In the genomic region with DNA sequence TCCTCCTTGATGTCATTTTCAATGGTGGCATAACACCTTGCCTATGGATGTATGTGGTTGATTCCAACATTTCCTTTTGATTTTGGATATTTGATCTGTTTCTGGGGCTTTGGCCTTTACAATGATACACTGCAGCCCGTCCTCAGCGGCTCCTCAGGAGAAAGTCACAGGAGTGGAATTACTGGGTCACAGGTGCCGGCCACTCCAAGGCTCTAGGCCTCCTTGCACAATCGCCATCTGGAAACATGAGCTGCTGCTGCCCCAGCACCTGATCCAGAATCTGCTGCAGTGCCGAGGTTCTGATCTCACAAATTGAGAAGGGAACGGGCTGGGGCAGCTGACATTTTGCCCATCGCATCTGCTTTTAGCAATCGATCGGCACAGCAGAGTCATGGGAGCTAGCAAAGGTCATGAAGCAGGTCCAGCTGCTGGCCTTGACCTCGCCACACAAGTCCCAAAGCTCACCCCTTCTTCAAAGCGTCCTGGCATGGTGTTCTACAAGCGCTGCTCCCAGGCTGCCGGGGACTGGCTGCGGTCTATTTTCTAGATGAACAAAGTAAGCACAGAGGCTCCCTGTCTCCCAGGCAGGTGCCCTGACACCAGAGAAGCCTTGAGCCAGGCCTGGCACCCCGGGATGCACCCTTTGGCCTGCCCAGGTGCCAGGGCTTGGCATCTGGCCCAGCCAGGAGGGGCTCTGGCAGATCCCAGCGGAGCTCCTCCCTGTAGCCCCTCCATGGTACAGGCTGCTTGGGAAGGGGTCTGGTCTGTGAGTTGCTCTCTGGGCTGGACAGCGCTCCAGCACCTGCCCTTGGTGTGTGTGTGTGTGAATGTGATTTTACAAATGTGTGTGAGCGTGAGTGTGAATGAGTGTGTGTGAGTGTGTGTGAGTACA, we compare ENCODE assay signal across 25 cellular contexts.
DNase-seq lines count a peak whose midpoint lies in the region; ATAC-seq and TF ChIP-seq lines count a peak whose summit lies in the region.
"Had no signal": no experiment of that assay in that cellular context is flagged by ENCODE, and none has a peak within 500 bp of the region (broad histone marks: within the 10 kb centered on the region; RNA-seq: fewer than 3 reads in every experiment).

No MANE protein-coding gene starts in this region.

- TF ChIP-seq CTCF in HEK293 (tag by site-specific recombination; IDR thresholded peaks at IDR 0.05) (no peak), osteocyte (IDR thresholded peaks at IDR 0.05) (no peak)

- H3K4me3 Mint-ChIP-seq in osteocyte (ENCODE audit: unreplicated experiment), result no peak overlapping the region
- no peak overlapping the region for H3K4me3 Mint-ChIP-seq in activated CD8-positive, alpha-beta T cell treated with anti-CD3 and anti-CD28 coated beads, Interleukin-2, amount 10 ng/mL, durations not matched to agents 7 days and 5 days
- H3K4me3 Mint-ChIP-seq: B cell had no signal

- H3K9me3 ChIP-seq in HEK293 (ENCODE audit: control insufficient read depth, insufficient read depth, low read depth, low read length), result no peaks in the 10 kb centered on the region

- no peaks in the 10 kb centered on the region for H3K4me1 Mint-ChIP-seq in osteocyte (ENCODE audit: unreplicated experiment)
- no peaks in the 10 kb centered on the region for H3K4me1 Mint-ChIP-seq in activated CD8-positive, alpha-beta T cell treated with anti-CD3 and anti-CD28 coated beads, Interleukin-2, amount 10 ng/mL, durations not matched to agents 7 days and 5 days (ENCODE audit: low read depth)
- H3K4me1 Mint-ChIP-seq: B cell had no signal

- CTCF ChIA-PET in HEK293 (lab: Yijun Ruan, JAX), result no interaction called here
- CTCF ChIA-PET in activated CD8-positive, alpha-beta T cell treated with anti-CD3 and anti-CD28 coated beads, Interleukin-2, amount 10 ng/mL, durations not matched to agents 7 days and 5 days (lab: Charles Lee), result no interaction called here

- peaks cover 28% of the 10 kb centered on the region for H3K9me3 Mint-ChIP-seq in osteocyte (ENCODE audit: unreplicated experiment)
- peaks cover 3% of the 10 kb centered on the region for H3K9me3 Mint-ChIP-seq in activated CD8-positive, alpha-beta T cell treated with anti-CD3 and anti-CD28 coated beads, Interleukin-2, amount 10 ng/mL, durations not matched to agents 7 days and 5 days (ENCODE audit: insufficient read depth)

- DNase-seq in NCI-H2196 (lab: John Stamatoyannopoulos, UW; ENCODE audit: unreplicated experiment) (peak; percentile 4), NCI-H2196 treated with DMSO at 0.1 percent for 48 hours (lab: John Stamatoyannopoulos, UW; ENCODE audit: unreplicated experiment) (no peak), islet precursor cell (peak; percentile 54), osteocyte (ENCODE audit: extremely low spot score, unreplicated experiment) (peak; percentile 82), superior temporal gyrus (ENCODE audit: extremely low spot score) (no peak), NCI-H2171 treated with DMSO at 0.1 percent for 48 hours (lab: John Stamatoyannopoulos, UW) (no peak)
- DNase-seq in activated CD8-positive, alpha-beta T cell treated with anti-CD3 and anti-CD28 coated beads, Interleukin-2, amount 10 ng/mL, durations not matched to agents 7 days and 5 days, result no peak
- DNase-seq: Calu3; DMS153; DND-41; Kasumi-1; NCI-H1092 treated with DMSO at 0.1 percent for 48 hours; NCI-H1436; NCI-H187 treated with DMSO at 0.1 percent for 48 hours; NCI-H446 treated with DMSO at 0.1 percent for 48 hours; NCI-H526; NCI-H82; NK-92 treated with Interleukin-12 subunit alpha and Interleukin-12 subunit beta, amount 100 ng/mL, for 24 hours; PC-3 had no signal

- H3K27me3 Mint-ChIP-seq in osteocyte (ENCODE audit: unreplicated experiment), result no peaks in the 10 kb centered on the region
- H3K27me3 Mint-ChIP-seq in activated CD8-positive, alpha-beta T cell treated with anti-CD3 and anti-CD28 coated beads, Interleukin-2, amount 10 ng/mL, durations not matched to agents 7 days and 5 days (ENCODE audit: low read depth), result no peaks in the 10 kb centered on the region
- H3K27me3 Mint-ChIP-seq: B cell had no signal

- H3K27ac ChIP-seq in HEK293 (ENCODE audit: extremely low read depth, low read depth, low read length), result no peak overlapping the region
- H3K27ac ChIP-seq: 22Rv1, C4-2B, HL-60 had no signal

- no peak overlapping the region for H3K27ac Mint-ChIP-seq in osteocyte (ENCODE audit: unreplicated experiment)
- H3K27ac Mint-ChIP-seq in activated CD8-positive, alpha-beta T cell treated with anti-CD3 and anti-CD28 coated beads, Interleukin-2, amount 10 ng/mL, durations not matched to agents 7 days and 5 days, result no peak overlapping the region
- H3K27ac Mint-ChIP-seq: B cell had no signal

- no peak overlapping the region for H3K4me3 ChIP-seq in HEK293 (ENCODE audit: low read depth, low read length)

- H3K36me3 ChIP-seq in HEK293 (ENCODE audit: control insufficient read depth in 2 of 2, insufficient read depth in 1 of 2, low read length in 2 of 2), result no peaks in the 10 kb centered on the region

- no peaks in the 10 kb centered on the region for H3K4me1 ChIP-seq in HEK293 (ENCODE audit: control insufficient read depth, insufficient read depth, low read length)

- peaks cover 4% of the 10 kb centered on the region for H3K36me3 Mint-ChIP-seq in osteocyte (ENCODE audit: unreplicated experiment)
- H3K36me3 Mint-ChIP-seq in activated CD8-positive, alpha-beta T cell treated with anti-CD3 and anti-CD28 coated beads, Interleukin-2, amount 10 ng/mL, durations not matched to agents 7 days and 5 days (ENCODE audit: low read depth), result no peaks in the 10 kb centered on the region

- ATAC-seq in activated CD8-positive, alpha-beta T cell treated with anti-CD3 and anti-CD28 coated beads, Interleukin-2, amount 10 ng/mL, durations not matched to agents 7 days and 5 days, result no peak
- ATAC-seq: HCT116, PC-3 had no signal

- POLR2A ChIA-PET in HEK293 (lab: Yijun Ruan, JAX), result no interaction called here
- POLR2A ChIA-PET in activated CD8-positive, alpha-beta T cell treated with anti-CD3 and anti-CD28 coated beads, Interleukin-2, amount 10 ng/mL, durations not matched to agents 7 days and 5 days (lab: Charles Lee), result no interaction called here

TF ChIP-seq in HEK293, 187 proteins besides CTCF, POLR2A, EP300 and RAD21 (continues in another document):
- TF ChIP-seq, protein P1, sequence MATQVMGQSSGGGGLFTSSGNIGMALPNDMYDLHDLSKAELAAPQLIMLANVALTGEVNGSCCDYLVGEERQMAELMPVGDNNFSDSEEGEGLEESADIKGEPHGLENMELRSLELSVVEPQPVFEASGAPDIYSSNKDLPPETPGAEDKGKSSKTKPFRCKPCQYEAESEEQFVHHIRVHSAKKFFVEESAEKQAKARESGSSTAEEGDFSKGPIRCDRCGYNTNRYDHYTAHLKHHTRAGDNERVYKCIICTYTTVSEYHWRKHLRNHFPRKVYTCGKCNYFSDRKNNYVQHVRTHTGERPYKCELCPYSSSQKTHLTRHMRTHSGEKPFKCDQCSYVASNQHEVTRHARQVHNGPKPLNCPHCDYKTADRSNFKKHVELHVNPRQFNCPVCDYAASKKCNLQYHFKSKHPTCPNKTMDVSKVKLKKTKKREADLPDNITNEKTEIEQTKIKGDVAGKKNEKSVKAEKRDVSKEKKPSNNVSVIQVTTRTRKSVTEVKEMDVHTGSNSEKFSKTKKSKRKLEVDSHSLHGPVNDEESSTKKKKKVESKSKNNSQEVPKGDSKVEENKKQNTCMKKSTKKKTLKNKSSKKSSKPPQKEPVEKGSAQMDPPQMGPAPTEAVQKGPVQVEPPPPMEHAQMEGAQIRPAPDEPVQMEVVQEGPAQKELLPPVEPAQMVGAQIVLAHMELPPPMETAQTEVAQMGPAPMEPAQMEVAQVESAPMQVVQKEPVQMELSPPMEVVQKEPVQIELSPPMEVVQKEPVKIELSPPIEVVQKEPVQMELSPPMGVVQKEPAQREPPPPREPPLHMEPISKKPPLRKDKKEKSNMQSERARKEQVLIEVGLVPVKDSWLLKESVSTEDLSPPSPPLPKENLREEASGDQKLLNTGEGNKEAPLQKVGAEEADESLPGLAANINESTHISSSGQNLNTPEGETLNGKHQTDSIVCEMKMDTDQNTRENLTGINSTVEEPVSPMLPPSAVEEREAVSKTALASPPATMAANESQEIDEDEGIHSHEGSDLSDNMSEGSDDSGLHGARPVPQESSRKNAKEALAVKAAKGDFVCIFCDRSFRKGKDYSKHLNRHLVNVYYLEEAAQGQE (tag by site-specific recombination; IDR thresholded peaks at IDR 0.05), result peak; percentile 80
- TF ChIP-seq MEIS1 (CRISPR knock-in tag; IDR thresholded peaks at IDR 0.05; ENCODE audit: borderline replicate concordance), result no peak
- TF ChIP-seq ZNF600 (tag by site-specific recombination; IDR thresholded peaks at IDR 0.05), result no peak
- no peak for TF ChIP-seq ZBTB11 (tag by site-specific recombination; conservative IDR thresholded peaks at IDR 0.05; ENCODE audit: low read depth)

Comparison
In these comparisons a context has a peak if more than half of its experiments do, and no peak if none do; other contexts are left out.
1. DNase-seq: peak in NCI-H2196 (single experiment), islet precursor cell (single experiment) and osteocyte (single experiment); none in NCI-H2196 treated with DMSO at 0.1 percent for 48 hours (single experiment), activated CD8-positive, alpha-beta T cell treated with anti-CD3 and anti-CD28 coated beads, Interleukin-2, amount 10 ng/mL, durations not matched to agents 7 days and 5 days (single experiment), superior temporal gyrus (single experiment) and NCI-H2171 treated with DMSO at 0.1 percent for 48 hours (single experiment).